17 cellular contexts compared by ENCODE assay signal in the genomic region with DNA sequence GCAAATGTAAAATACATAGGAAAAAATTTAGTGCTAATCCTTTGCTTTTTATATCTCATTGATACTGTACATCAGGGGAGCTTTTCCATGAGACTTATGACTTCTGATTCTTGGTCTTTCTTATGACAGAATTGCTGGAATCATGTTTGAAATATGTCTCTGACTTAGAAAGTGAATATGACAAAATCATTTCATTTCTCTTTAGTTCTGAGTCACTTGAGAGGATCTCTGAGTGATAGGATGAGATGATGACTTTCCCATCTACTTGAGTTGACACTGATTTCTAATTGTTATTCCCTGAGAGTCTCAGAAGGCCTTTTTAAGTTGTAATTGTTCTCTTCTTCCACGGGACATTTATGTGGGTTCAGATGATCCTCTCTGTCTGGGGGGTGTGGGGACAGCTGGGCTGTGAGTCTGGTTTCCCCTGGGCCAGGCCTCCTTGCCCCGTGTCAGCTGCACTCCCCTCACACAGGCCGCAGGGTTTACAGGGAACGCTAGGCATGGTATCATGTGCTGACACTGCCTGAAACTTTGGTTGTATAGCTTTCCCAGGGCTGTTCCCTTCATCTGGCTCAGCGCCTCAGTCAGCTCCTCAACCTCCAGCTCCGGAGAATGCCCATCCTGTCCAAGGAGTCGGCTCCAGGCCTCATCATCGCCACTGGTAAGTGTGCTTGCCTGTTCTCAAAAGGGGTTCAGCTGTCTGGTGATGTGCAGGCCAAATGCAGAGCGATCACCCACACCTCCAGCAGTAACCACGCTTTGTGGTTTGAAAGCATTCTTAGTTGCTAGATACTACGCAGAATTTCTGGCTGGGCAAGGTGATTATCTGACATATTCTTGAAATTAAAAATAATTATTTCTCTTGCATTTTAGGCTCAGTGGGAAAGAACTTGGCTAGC.
DNase-seq lines count a peak whose midpoint lies in the region; ATAC-seq and TF ChIP-seq lines count a peak whose summit lies in the region.
"Had no signal": no experiment of that assay in that cellular context is flagged by ENCODE, and none has a peak within 500 bp of the region (broad histone marks: within the 10 kb centered on the region; RNA-seq: fewer than 3 reads in every experiment).

No MANE protein-coding gene starts in this region.

- H3K4me1 Mint-ChIP-seq in activated naive CD4-positive, alpha-beta T cell treated with anti-CD3 and anti-CD28 coated beads, Interleukin-2, amount 10 ng/mL, durations not matched to agents 7 days and 5 days = peaks cover 25% of the 10 kb centered on the region
- peaks cover 33% of the 10 kb centered on the region for H3K4me1 Mint-ChIP-seq in activated T-helper 17 cell treated with anti-CD3 and anti-CD28 coated beads, Interleukin-2, amount 50 U/mL, for 72 hours
- peaks cover 34% of the 10 kb centered on the region for H3K4me1 Mint-ChIP-seq in glutamatergic neuron (ENCODE audit: low read depth, unreplicated experiment)

- no peak overlapping the region for H3K4me3 ChIP-seq in thoracic aorta
- H3K4me3 ChIP-seq: left lung, tibial nerve had no signal

- H3K27ac Mint-ChIP-seq in activated naive CD4-positive, alpha-beta T cell treated with anti-CD3 and anti-CD28 coated beads, Interleukin-2, amount 10 ng/mL, durations not matched to agents 7 days and 5 days = peak overlapping the region; percentile 70
- H3K27ac Mint-ChIP-seq in activated T-helper 17 cell treated with anti-CD3 and anti-CD28 coated beads, Interleukin-2, amount 50 U/mL, for 72 hours = peak overlapping the region; percentile 52
- peak overlapping the region; percentile 12 for H3K27ac Mint-ChIP-seq in glutamatergic neuron (ENCODE audit: unreplicated experiment)

- no peak for DNase-seq in activated naive CD4-positive, alpha-beta T cell treated with anti-CD3 and anti-CD28 coated beads, Interleukin-2, amount 10 ng/mL, durations not matched to agents 7 days and 5 days
- DNase-seq in activated naive CD4-positive, alpha-beta T cell (lab: John Stamatoyannopoulos, UW) = no peak
- no peak for DNase-seq in glutamatergic neuron
- DNase-seq in thoracic aorta (ENCODE audit: low spot score) = no peak
- DNase-seq in NCI-H1930 (lab: John Stamatoyannopoulos, UW) = no peak
- DNase-seq in NCI-H82 treated with DMSO at 0.1 percent for 48 hours (lab: John Stamatoyannopoulos, UW; ENCODE audit: unreplicated experiment) = no peak
- DNase-seq: Calu3; dermis blood vessel endothelial cell; KBM-7; left lung; NCI-H1105 treated with DMSO at 0.1 percent for 48 hours; NCI-H2227 treated with DMSO at 0.1 percent for 48 hours; stimulated activated CD4-positive, alpha-beta T cell treated with anti-CD3 and anti-CD28 coated beads, Interleukin-1b, Interleukin-23, amount 100 ng/mL, for 48 hours had no signal

- peaks cover 85% of the 10 kb centered on the region for H3K36me3 Mint-ChIP-seq in activated naive CD4-positive, alpha-beta T cell treated with anti-CD3 and anti-CD28 coated beads, Interleukin-2, amount 10 ng/mL, durations not matched to agents 7 days and 5 days
- peaks cover 93% of the 10 kb centered on the region for H3K36me3 Mint-ChIP-seq in activated T-helper 17 cell treated with anti-CD3 and anti-CD28 coated beads, Interleukin-2, amount 50 U/mL, for 72 hours (ENCODE audit: low read depth)
- H3K36me3 Mint-ChIP-seq in glutamatergic neuron (ENCODE audit: unreplicated experiment) = no peaks in the 10 kb centered on the region

- H3K36me3 ChIP-seq in thoracic aorta = no peaks in the 10 kb centered on the region
- H3K36me3 ChIP-seq: tibial nerve had no signal

- H3K27me3 ChIP-seq in thoracic aorta (replicated peaks; ENCODE audit: insufficient read depth) = no peaks in the 10 kb centered on the region
- H3K27me3 ChIP-seq: left lung, tibial nerve had no signal

- H3K4me1 ChIP-seq in thoracic aorta (ENCODE audit: control insufficient read depth in 1 of 2, low read depth in 2 of 2) = peaks cover 16 to 38% of the 10 kb centered on the region in 2 donors

- no peaks in the 10 kb centered on the region for H3K27me3 Mint-ChIP-seq in activated naive CD4-positive, alpha-beta T cell treated with anti-CD3 and anti-CD28 coated beads, Interleukin-2, amount 10 ng/mL, durations not matched to agents 7 days and 5 days
- no peaks in the 10 kb centered on the region for H3K27me3 Mint-ChIP-seq in activated T-helper 17 cell treated with anti-CD3 and anti-CD28 coated beads, Interleukin-2, amount 50 U/mL, for 72 hours
- H3K27me3 Mint-ChIP-seq in glutamatergic neuron (ENCODE audit: unreplicated experiment) = peaks cover 8% of the 10 kb centered on the region

- H3K9me3 Mint-ChIP-seq in activated naive CD4-positive, alpha-beta T cell treated with anti-CD3 and anti-CD28 coated beads, Interleukin-2, amount 10 ng/mL, durations not matched to agents 7 days and 5 days = peaks cover 14% of the 10 kb centered on the region
- H3K9me3 Mint-ChIP-seq in activated T-helper 17 cell treated with anti-CD3 and anti-CD28 coated beads, Interleukin-2, amount 50 U/mL, for 72 hours = no peaks in the 10 kb centered on the region
- H3K9me3 Mint-ChIP-seq in glutamatergic neuron (ENCODE audit: unreplicated experiment) = peaks cover 13% of the 10 kb centered on the region

- ATAC-seq in activated T-helper 17 cell treated with anti-CD3 and anti-CD28 coated beads, Interleukin-2, amount 50 U/mL, for 72 hours (replicated peaks) = peak; percentile 73
- no peak for ATAC-seq in thoracic aorta (ENCODE audit: insufficient number of reproducible peaks, low FRiP score, low read depth)
- ATAC-seq in GM18520 (IDR thresholded peaks at IDR 0.05; ENCODE audit: unreplicated experiment) = no peak

- TF ChIP-seq CTCF in glutamatergic neuron (IDR thresholded peaks at IDR 0.05; ENCODE audit: partially characterized antibody, unreplicated experiment) (no peak), thoracic aorta (IDR thresholded peaks at IDR 0.05) (no peak)

- H3K27ac ChIP-seq in thoracic aorta = peak overlapping the region; percentile 73 to 82
- H3K27ac ChIP-seq: HL-60, left lung, tibial nerve had no signal

- H3K9me3 ChIP-seq in thoracic aorta = no peaks in the 10 kb centered on the region

- H3K4me3 Mint-ChIP-seq in activated naive CD4-positive, alpha-beta T cell treated with anti-CD3 and anti-CD28 coated beads, Interleukin-2, amount 10 ng/mL, durations not matched to agents 7 days and 5 days = no peak overlapping the region
- peak overlapping the region; percentile 34 for H3K4me3 Mint-ChIP-seq in activated T-helper 17 cell treated with anti-CD3 and anti-CD28 coated beads, Interleukin-2, amount 50 U/mL, for 72 hours
- H3K4me3 Mint-ChIP-seq in glutamatergic neuron (ENCODE audit: unreplicated experiment) = no peak overlapping the region

- CTCF ChIA-PET in activated naive CD4-positive, alpha-beta T cell treated with anti-CD3 and anti-CD28 coated beads, Interleukin-2, amount 10 ng/mL, durations not matched to agents 7 days and 5 days (lab: Charles Lee) = interaction anchor here (0.7 kb wide), 1 partner anchor 113 kb away, joined by 3 read pairs; no protein-coding TSS in a partner anchor

Comparison
In these comparisons a context has a peak if more than half of its experiments do, and no peak if none do; other contexts are left out.
1. H3K27ac Mint-ChIP-seq: peak in every context shown above with its lines; median percentile 70 in activated naive CD4-positive, alpha-beta T cell treated with anti-CD3 and anti-CD28 coated beads, Interleukin-2, amount 10 ng/mL, durations not matched to agents 7 days and 5 days; 52 in activated T-helper 17 cell treated with anti-CD3 and anti-CD28 coated beads, Interleukin-2, amount 50 U/mL, for 72 hours; 12 in glutamatergic neuron.